In the genomic region with DNA sequence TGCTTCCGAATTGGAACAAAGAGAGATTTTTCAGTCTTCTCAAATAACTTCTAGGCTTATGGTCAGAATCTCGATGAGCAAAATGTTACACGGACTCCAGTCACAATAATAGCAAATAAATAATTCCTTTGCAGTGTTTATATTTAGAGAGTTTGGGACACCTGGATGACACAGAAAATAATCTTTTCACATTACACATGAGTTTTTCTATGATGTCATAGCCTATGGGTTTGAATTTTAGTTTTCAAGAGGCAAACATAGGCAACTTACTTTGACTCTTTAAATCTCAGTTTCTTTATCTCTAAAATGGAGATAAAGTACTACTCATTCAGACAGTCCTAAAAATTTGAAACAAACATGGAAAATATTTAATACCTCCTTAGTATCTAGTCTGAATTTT, we compare ENCODE assay signal across 30 cellular contexts.
"Had no signal": no experiment of that assay in that cellular context is flagged by ENCODE, and none has a peak within 500 bp of the region (broad histone marks: within the 10 kb centered on the region; RNA-seq: fewer than 3 reads in every experiment).

No MANE protein-coding gene starts in this region.

- H3K9ac ChIP-seq: neural progenitor cell, parathyroid adenoma had no signal

- H3K9me3 Mint-ChIP-seq: nephron; neural progenitor cell; stimulated activated memory B cell treated with anti-CD40 and anti-IgM and Interleukin-4, amounts not matched to agents 10 μg/mL and 1 μg/mL and 100 μg/mL, for 72 hours; stimulated activated naive CD8-positive, alpha-beta T cell treated with anti-CD3 and anti-CD28 coated beads, Interleukin-15, amount 100 ng/mL, for 72 hours; type B pancreatic cell had no signal

- H3K4me3 ChIP-seq: neural progenitor cell, ovary, psoas muscle, skin epidermis, smooth muscle cell, spleen, suprapubic skin, testis, tibial artery, transverse colon, upper lobe of right lung, uterus had no signal

- H3K27ac ChIP-seq: neural progenitor cell, ovary, parathyroid adenoma, psoas muscle, skin epidermis, spleen, suprapubic skin, testis, tibial artery, transverse colon, upper lobe of right lung, uterus had no signal

- H3K9me3 ChIP-seq: ovary, psoas muscle, spleen, suprapubic skin, testis, tibial artery, transverse colon, upper lobe of right lung, uterus had no signal

- H3K4me2 ChIP-seq: neural progenitor cell, smooth muscle cell had no signal

- H3K27me3 ChIP-seq: neural progenitor cell, ovary, spleen, testis, upper lobe of right lung, uterus had no signal

- H3K36me3 ChIP-seq: neural progenitor cell, ovary, spleen, suprapubic skin, tibial artery, transverse colon, upper lobe of right lung, uterus had no signal

- H3K4me1 ChIP-seq: neural progenitor cell, parathyroid adenoma, psoas muscle, spleen, suprapubic skin, testis, tibial artery, transverse colon, upper lobe of right lung, uterus had no signal

- H3K36me3 Mint-ChIP-seq: natural killer cell; neural progenitor cell; stimulated activated memory B cell treated with anti-CD40 and anti-IgM and Interleukin-4, amounts not matched to agents 10 μg/mL and 1 μg/mL and 100 μg/mL, for 72 hours; type B pancreatic cell had no signal

- DNase-seq: natural killer cell; occipital lobe; ovary; posterior cingulate gyrus; psoas muscle; right cardiac atrium; spleen; stimulated activated CD4-positive, alpha-beta T cell treated with anti-CD3 and anti-CD28 coated beads, Interleukin-12 subunit alpha, Interleukin-12 subunit beta, amount 100 ng/mL, for 4 hours; stimulated activated CD4-positive, alpha-beta T cell treated with anti-CD3 and anti-CD28 coated beads, Interleukin-1b, Interleukin-23, amount 100 ng/mL, for 48 hours; stimulated activated CD4-positive, alpha-beta T cell treated with anti-CD3 and anti-CD28 coated beads, Interleukin-4, amount 100 ng/mL, for 1 hour; stimulated activated CD4-positive, alpha-beta T cell treated with anti-CD3 and anti-CD28 coated beads, Interleukin-4, amount 100 ng/mL, for 4 hours; stimulated activated CD8-positive, alpha-beta memory T cell treated with anti-CD3 and anti-CD28 coated beads, Interleukin-4, amount 100 ng/mL, for 48 hours; stimulated activated naive CD4-positive, alpha-beta T cell; stimulated activated naive CD8-positive, alpha-beta T cell treated with anti-CD3 and anti-CD28 coated beads, Interleukin-15, amount 100 ng/mL, for 72 hours; stimulated activated naive CD8-positive, alpha-beta T cell treated with anti-CD3 and anti-CD28 coated beads, Interleukin-15, Interleukin-2, amounts not matched to agents 100 U/mL and 50 U/mL, for 24 hours; substantia nigra; testis; tibial artery; transverse colon; upper lobe of right lung; uterus had no signal

- ATAC-seq: natural killer cell; psoas muscle; right cardiac atrium; sciatic nerve; stimulated activated memory B cell treated with anti-CD40 and anti-IgM and Interleukin-4, amounts not matched to agents 10 μg/mL and 1 μg/mL and 100 μg/mL, for 72 hours; stimulated activated naive CD8-positive, alpha-beta T cell treated with anti-CD3 and anti-CD28 coated beads, Interleukin-15, amount 100 ng/mL, for 72 hours; stimulated activated naive CD8-positive, alpha-beta T cell treated with anti-CD3 and anti-CD28 coated beads, Interleukin-15, Interleukin-2, amounts not matched to agents 100 U/mL and 50 U/mL, for 24 hours; upper lobe of right lung had no signal

- H3K4me3 Mint-ChIP-seq: natural killer cell; nephron; neural progenitor cell; stimulated activated memory B cell treated with anti-CD40 and anti-IgM and Interleukin-4, amounts not matched to agents 10 μg/mL and 1 μg/mL and 100 μg/mL, for 72 hours; stimulated activated naive CD8-positive, alpha-beta T cell treated with anti-CD3 and anti-CD28 coated beads, Interleukin-15, amount 100 ng/mL, for 72 hours; type B pancreatic cell had no signal

- H3K4me1 Mint-ChIP-seq: natural killer cell; nephron; neural progenitor cell; stimulated activated memory B cell treated with anti-CD40 and anti-IgM and Interleukin-4, amounts not matched to agents 10 μg/mL and 1 μg/mL and 100 μg/mL, for 72 hours; stimulated activated naive CD8-positive, alpha-beta T cell treated with anti-CD3 and anti-CD28 coated beads, Interleukin-15, amount 100 ng/mL, for 72 hours had no signal

- H3K27me3 Mint-ChIP-seq: stimulated activated memory B cell treated with anti-CD40 and anti-IgM and Interleukin-4, amounts not matched to agents 10 μg/mL and 1 μg/mL and 100 μg/mL, for 72 hours; stimulated activated naive CD8-positive, alpha-beta T cell treated with anti-CD3 and anti-CD28 coated beads, Interleukin-15, amount 100 ng/mL, for 72 hours had no signal
